8 cellular contexts compared by ENCODE assay signal in the genomic region with DNA sequence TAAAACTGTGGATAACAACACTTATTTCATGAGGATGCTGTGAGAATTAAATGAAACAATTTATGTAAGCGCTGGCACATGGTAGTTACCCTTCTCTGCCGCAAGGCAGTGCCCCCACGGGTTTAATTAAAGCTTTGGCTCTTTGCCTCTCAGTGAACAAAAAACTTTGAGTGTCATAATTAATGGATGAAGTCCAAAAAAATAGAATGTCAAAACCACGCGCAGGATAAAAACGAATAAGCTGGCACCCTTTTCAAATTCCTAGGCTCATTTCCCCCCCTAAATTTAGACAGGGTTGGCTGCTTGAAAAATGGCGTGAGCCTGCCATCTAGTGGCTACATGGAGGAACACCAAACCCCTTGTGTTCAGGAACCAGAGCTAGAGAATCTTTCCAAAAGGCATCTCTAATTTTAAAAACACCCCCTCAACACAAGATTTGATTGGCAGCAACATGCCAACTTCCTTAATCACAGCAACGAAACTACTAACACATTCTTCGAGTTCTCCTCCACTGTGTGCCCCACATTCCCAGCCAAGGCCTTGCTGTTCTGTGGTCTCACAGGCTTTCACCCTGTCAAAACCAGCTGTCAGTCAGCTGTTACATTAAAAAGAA. TPM values are rescaled to one million over a fixed set of nuclear protein-coding genes. Genes with fewer than 3 reads are reported as not detected.
DNase-seq lines count a peak whose midpoint lies in the region; ATAC-seq and TF ChIP-seq lines count a peak whose summit lies in the region.

No MANE protein-coding gene starts in this region.

- POLR2A ChIA-PET in AG04449 (lab: Yijun Ruan, JAX): interaction anchor here (1.1 kb wide), 1 partner anchor 29 kb away, joined by 3 read pairs; a partner anchor contains a TSS

- peak; percentile 73 for TF ChIP-seq CTCF in AG04449 (IDR thresholded peaks at IDR 0.05; ENCODE audit: insufficient read depth, low read length, missing control alignments)

- ATAC-seq in GM18508 (IDR thresholded peaks at IDR 0.05; ENCODE audit: insufficient read depth, unreplicated experiment) (peak; percentile 66), HG02973 (IDR thresholded peaks at IDR 0.05; ENCODE audit: unreplicated experiment) (peak; percentile 71)

- CTCF ChIA-PET in AG04449 (lab: Yijun Ruan, JAX): interaction anchor here (1.0 to 3.8 kb wide), 23 partner anchors 9 to 1864 kb away, joined by 3 to 42 read pairs (median 5); a partner anchor contains a TSS

- H3K4me3 ChIP-seq in AG04449 (ENCODE audit: low read depth, low read length): no peak overlapping the region

- no peak for DNase-seq in AG04449 (ENCODE audit: low read depth, low spot score)
- DNase-seq in NCI-H2171 (lab: John Stamatoyannopoulos, UW): peak; percentile 6
- DNase-seq in activated CD4-positive, alpha-beta T cell treated with anti-CD3 and anti-CD28 coated beads for 48 hours: peak; percentile 66
- peak; percentile 53 to 70 for DNase-seq in dermis microvascular lymphatic vessel endothelial cell (ENCODE audit: low read depth in 2 of 2)
- DNase-seq in medulla oblongata (ENCODE audit: extremely low spot score): peak; percentile 83
- DNase-seq in stimulated activated CD8-positive, alpha-beta memory T cell treated with anti-CD3 and anti-CD28 coated beads, Interleukin-15, amount 100 ng/mL, for 4 hours (ENCODE audit: low read depth in 2 of 2): peak; percentile 7 to 10

RNA-seq across cellular contexts. Expression of a gene that starts 29.0 kb away (rescaled TPM):
- 247 and 300 TPM in 2 replicates for total RNA-seq in dermis microvascular lymphatic vessel endothelial cell

RNA-seq across cellular contexts. Expression of a gene that starts 51.5 kb away (rescaled TPM):
- total RNA-seq in dermis microvascular lymphatic vessel endothelial cell: 3.5 and 4.6 TPM in 2 replicates

RNA-seq across cellular contexts. Expression of a gene that starts 52.0 kb away (rescaled TPM):
- 5.7 and 27.1 TPM in 2 replicates for total RNA-seq in dermis microvascular lymphatic vessel endothelial cell
